ENCODE assay signal across 13 cellular contexts in genomic region chr1:27619782-27620438, GRCh38. TPM values are rescaled to one million over a fixed set of nuclear protein-coding genes. Genes with fewer than 3 reads are reported as not detected.
DNase-seq lines count a peak whose midpoint lies in the region; ATAC-seq and TF ChIP-seq lines count a peak whose summit lies in the region.
"Not testable (repeated sequence)": the region's sequence is repeated elsewhere in the genome, so short reads cannot be mapped to it uniquely, and the experiment has no call there.
"Had no signal": no experiment of that assay in that cellular context is flagged by ENCODE, and none has a peak within 500 bp of the region (broad histone marks: within the 10 kb centered on the region; RNA-seq: fewer than 3 reads in every experiment).

No MANE protein-coding gene starts in this region.

- POLR2A ChIA-PET in CD4-positive, alpha-beta memory T cell (lab: Charles Lee; ENCODE audit: partially characterized antibody), result interaction anchor here (1.1 to 13.7 kb wide), 5 partner anchors 9 to 43 kb away, joined by 3 to 237 read pairs (median 11); no protein-coding TSS in a partner anchor
- POLR2A ChIA-PET in activated B cell treated with CpG ODN at 0.5 μM for 24 hours (lab: Charles Lee), result interaction anchor here (0.5 to 2.1 kb wide), 5 partner anchors 9 to 43 kb away, joined by 3 to 8 read pairs (median 6); no protein-coding TSS in a partner anchor
- POLR2A ChIA-PET in activated naive CD8-positive, alpha-beta T cell treated with anti-CD3 and anti-CD28 coated beads, Interleukin-2, amount 10 ng/mL, durations not matched to agents 7 days and 5 days (lab: Charles Lee), result interaction anchor here (1.2 kb wide), 1 partner anchor 11 kb away, joined by 4 read pairs; no protein-coding TSS in a partner anchor
- POLR2A ChIA-PET in naive thymus-derived CD8-positive, alpha-beta T cell (lab: Charles Lee), result interaction anchor here (1.0 to 17.1 kb wide), 4 partner anchors 10 to 39 kb away, joined by 4 to 263 read pairs (median 14); no protein-coding TSS in a partner anchor

- peak overlapping the region in 1 of 8 donors; percentile 0 for H3K4me3 Mint-ChIP-seq in CD4-positive, alpha-beta memory T cell
- H3K4me3 Mint-ChIP-seq in IgD-negative memory B cell; activated B cell treated with CpG ODN at 0.5 μM for 24 hours; activated naive CD8-positive, alpha-beta T cell treated with anti-CD3 and anti-CD28 coated beads, Interleukin-2, amount 10 ng/mL, durations not matched to agents 7 days and 5 days; glutamatergic neuron (ENCODE audit: unreplicated experiment): not testable (repeated sequence)
- H3K4me3 Mint-ChIP-seq in naive thymus-derived CD8-positive, alpha-beta T cell, result peak overlapping the region in 4 of 10 donors; percentile 17 to 53 (median 51)

- H3K27ac Mint-ChIP-seq in CD4-positive, alpha-beta memory T cell, result peak overlapping the region in 4 of 7 donors; percentile 4 to 71 (median 34)
- H3K27ac Mint-ChIP-seq in IgD-negative memory B cell, result peak overlapping the region; percentile 27 to 78 (median 48)
- peak overlapping the region; percentile 3 for H3K27ac Mint-ChIP-seq in activated B cell treated with CpG ODN at 0.5 μM for 24 hours
- H3K27ac Mint-ChIP-seq in activated naive CD8-positive, alpha-beta T cell treated with anti-CD3 and anti-CD28 coated beads, Interleukin-2, amount 10 ng/mL, durations not matched to agents 7 days and 5 days, result peak overlapping the region; percentile 62
- H3K27ac Mint-ChIP-seq in glutamatergic neuron (ENCODE audit: unreplicated experiment), result peak overlapping the region; percentile 13
- H3K27ac Mint-ChIP-seq in naive thymus-derived CD8-positive, alpha-beta T cell, result peak overlapping the region in 7 of 10 donors; percentile 28 to 90 (median 67)

- H3K27ac ChIP-seq in CD4-positive, alpha-beta memory T cell (ENCODE audit: low read depth, low read length); osteoblast (ENCODE audit: low read depth, low read length): not testable (repeated sequence)

- H3K9me3 ChIP-seq in CD4-positive, alpha-beta memory T cell (ENCODE audit: control insufficient read depth in 1 of 2, low read length in 2 of 2); osteoblast (ENCODE audit: low read depth, low read length): not testable (repeated sequence)

- not testable (repeated sequence) for H2AFZ ChIP-seq in osteoblast (ENCODE audit: low read length)

- not testable (repeated sequence) for H3K36me3 Mint-ChIP-seq in CD4-positive, alpha-beta memory T cell; IgD-negative memory B cell; activated naive CD8-positive, alpha-beta T cell treated with anti-CD3 and anti-CD28 coated beads, Interleukin-2, amount 10 ng/mL, durations not matched to agents 7 days and 5 days; glutamatergic neuron (ENCODE audit: unreplicated experiment); naive thymus-derived CD8-positive, alpha-beta T cell
- peaks cover 62% of the 10 kb centered on the region for H3K36me3 Mint-ChIP-seq in activated B cell treated with CpG ODN at 0.5 μM for 24 hours (ENCODE audit: low read depth)

- not testable (repeated sequence) for H3K4me3 ChIP-seq in CD4-positive, alpha-beta memory T cell (ENCODE audit: low read length in 2 of 2); osteoblast (ENCODE audit: insufficient read depth, low read length)

- not testable (repeated sequence) for H3K4me2 ChIP-seq in osteoblast (ENCODE audit: insufficient read depth, low read length)

- not testable (repeated sequence) for ATAC-seq in activated B cell treated with CpG ODN at 0.5 μM for 24 hours (ENCODE audit: low read depth); activated naive CD8-positive, alpha-beta T cell treated with anti-CD3 and anti-CD28 coated beads, Interleukin-2, amount 10 ng/mL, durations not matched to agents 7 days and 5 days (ENCODE audit: low read depth); naive thymus-derived CD8-positive, alpha-beta T cell

- not testable (repeated sequence) for TF ChIP-seq CTCF in activated B cell treated with CpG ODN at 0.5 μM for 24 hours (IDR thresholded peaks at IDR 0.05); glutamatergic neuron (IDR thresholded peaks at IDR 0.05; ENCODE audit: partially characterized antibody, unreplicated experiment); osteoblast (IDR thresholded peaks at IDR 0.05; ENCODE audit: extremely low read depth, low read depth, low read length)

- H3K4me1 ChIP-seq in CD4-positive, alpha-beta memory T cell (ENCODE audit: insufficient read depth, low read length), result peaks cover 56% of the 10 kb centered on the region
- not testable (repeated sequence) for H3K4me1 ChIP-seq in osteoblast (ENCODE audit: insufficient read depth, low read length)

- CTCF ChIA-PET in CD4-positive, alpha-beta memory T cell (lab: Charles Lee; ENCODE audit: partially characterized antibody), result interaction anchor here (1.1 to 18.9 kb wide), 10 partner anchors 12 to 217 kb away, joined by 3 to 550 read pairs (median 3); partner anchors contain the start of gene IFI6
- CTCF ChIA-PET in activated B cell treated with CpG ODN at 0.5 μM for 24 hours (lab: Charles Lee), result interaction anchor here (0.6 to 2.0 kb wide), 3 partner anchors 18 to 217 kb away, joined by 3 to 5 read pairs (median 5); no protein-coding TSS in a partner anchor

- H3K9me3 Mint-ChIP-seq in CD4-positive, alpha-beta memory T cell; IgD-negative memory B cell; activated B cell treated with CpG ODN at 0.5 μM for 24 hours; activated naive CD8-positive, alpha-beta T cell treated with anti-CD3 and anti-CD28 coated beads, Interleukin-2, amount 10 ng/mL, durations not matched to agents 7 days and 5 days; glutamatergic neuron (ENCODE audit: unreplicated experiment); naive thymus-derived CD8-positive, alpha-beta T cell: not testable (repeated sequence)

- H3K79me2 ChIP-seq in osteoblast (ENCODE audit: insufficient read depth, low read length), result not testable (repeated sequence)

- not testable (repeated sequence) for H3K27me3 ChIP-seq in CD4-positive, alpha-beta memory T cell (ENCODE audit: insufficient read depth, low read length); osteoblast (ENCODE audit: insufficient read depth, low read length)

- H3K36me3 ChIP-seq in CD4-positive, alpha-beta memory T cell (ENCODE audit: insufficient read depth, low read length); osteoblast (ENCODE audit: insufficient read depth, low read length): not testable (repeated sequence)

- H3K27me3 Mint-ChIP-seq in CD4-positive, alpha-beta memory T cell; IgD-negative memory B cell; activated B cell treated with CpG ODN at 0.5 μM for 24 hours; activated naive CD8-positive, alpha-beta T cell treated with anti-CD3 and anti-CD28 coated beads, Interleukin-2, amount 10 ng/mL, durations not matched to agents 7 days and 5 days; naive thymus-derived CD8-positive, alpha-beta T cell: not testable (repeated sequence)
- H3K27me3 Mint-ChIP-seq in glutamatergic neuron (ENCODE audit: unreplicated experiment), result peaks cover 12% of the 10 kb centered on the region

- intact Hi-C loops in CD4-positive, alpha-beta memory T cell (cut with micrococcal nuclease); activated B cell treated with CpG ODN at 0.5 μM for 24 hours (cut with micrococcal nuclease): not testable (repeated sequence)

- peaks cover 36 to 54% (median 41%) of the 10 kb centered on the region in 4 donors for H3K4me1 Mint-ChIP-seq in CD4-positive, alpha-beta memory T cell
- H3K4me1 Mint-ChIP-seq in IgD-negative memory B cell (peaks cover 13 to 19% (median 19%) of the 10 kb centered on the region in 3 donors), activated B cell treated with CpG ODN at 0.5 μM for 24 hours (peaks cover 39% of the 10 kb centered on the region)
- peaks cover 34% of the 10 kb centered on the region for H3K4me1 Mint-ChIP-seq in activated naive CD8-positive, alpha-beta T cell treated with anti-CD3 and anti-CD28 coated beads, Interleukin-2, amount 10 ng/mL, durations not matched to agents 7 days and 5 days
- H3K4me1 Mint-ChIP-seq in glutamatergic neuron (ENCODE audit: low read depth, unreplicated experiment), result not testable (repeated sequence)
- H3K4me1 Mint-ChIP-seq in naive thymus-derived CD8-positive, alpha-beta T cell, result peaks cover 27 to 58% (median 54%) of the 10 kb centered on the region in 4 donors

- DNase-seq in CD4-positive, alpha-beta memory T cell; activated B cell treated with CpG ODN at 0.5 μM for 24 hours; activated naive CD8-positive, alpha-beta T cell treated with anti-CD3 and anti-CD28 coated beads, Interleukin-2, amount 10 ng/mL, durations not matched to agents 7 days and 5 days; glutamatergic neuron; naive thymus-derived CD8-positive, alpha-beta T cell: not testable (repeated sequence)
- peak; percentile 29 for DNase-seq in osteoblast (ENCODE audit: insufficient read length, low spot score, missing footprints)

- not testable (repeated sequence) for H4K20me1 ChIP-seq in osteoblast (ENCODE audit: insufficient read depth, low read length)

RNA-seq across cellular contexts. Expression of gene FGR, which starts 15.1 kb away (rescaled TPM):
- 1 to 10 TPM; 2.7 to 2.9 TPM for total RNA-seq in CD4-positive, alpha-beta memory T cell
- under 1 TPM; 0.12 to 0.15 TPM for polyA plus RNA-seq in CD4-positive, alpha-beta memory T cell
- polyA plus RNA-seq in IgD-negative memory B cell, result 72.0 TPM
- total RNA-seq in activated B cell treated with CpG ODN at 0.5 μM for 24 hours (28.6 and 28.8 TPM in 2 replicates), glutamatergic neuron (ENCODE audit: unreplicated experiment) (not detected), osteoblast (0.29 and 0.36 TPM in 2 replicates)
- 1 to 10 TPM; 4.7 to 6.0 TPM for total RNA-seq in activated naive CD8-positive, alpha-beta T cell treated with anti-CD3 and anti-CD28 coated beads, Interleukin-2, amount 10 ng/mL, durations not matched to agents 7 days and 5 days
- 1 to 10 TPM; 2.0 to 2.3 TPM for total RNA-seq in naive thymus-derived CD8-positive, alpha-beta T cell
- polyA plus RNA-seq in naive thymus-derived CD8-positive, alpha-beta T cell, result 10 to 100 TPM in 1 of 3 donors, 1 to 10 TPM in 2; 1.8 to 69.5 (median 3.3) TPM
- total RNA-seq: Caco-2, HFFc6, NCI-H460, PC-9, RPMI7951, SJSA1 had no signal

RNA-seq across cellular contexts. Expression of gene AHDC1, which starts 16.0 kb away (rescaled TPM):
- total RNA-seq in CD4-positive, alpha-beta memory T cell, result 10 to 100 TPM; 18.4 to 19.2 TPM
- 1 to 10 TPM in 1 of 2 donors, under 1 TPM in 1; 0.02 to 1.7 TPM for polyA plus RNA-seq in CD4-positive, alpha-beta memory T cell
- polyA plus RNA-seq in IgD-negative memory B cell, result 1.1 TPM
- total RNA-seq in activated B cell treated with CpG ODN at 0.5 μM for 24 hours (22.4 and 23.3 TPM in 2 replicates), glutamatergic neuron (ENCODE audit: unreplicated experiment) (131 TPM), osteoblast (11.2 and 13.3 TPM in 2 replicates)
- total RNA-seq in activated naive CD8-positive, alpha-beta T cell treated with anti-CD3 and anti-CD28 coated beads, Interleukin-2, amount 10 ng/mL, durations not matched to agents 7 days and 5 days, result 10 to 100 TPM; 21.6 to 22.2 TPM
- 10 to 100 TPM; 19.6 to 24.7 TPM for total RNA-seq in naive thymus-derived CD8-positive, alpha-beta T cell
- 1 to 10 TPM in 2 of 3 donors, under 1 TPM in 1; 0.57 to 2.4 (median 1.0) TPM for polyA plus RNA-seq in naive thymus-derived CD8-positive, alpha-beta T cell

RNA-seq across cellular contexts. Expression of gene IFI6, which starts 52.1 kb away (rescaled TPM):
- total RNA-seq in CD4-positive, alpha-beta memory T cell, result 10 to 100 TPM; 23.0 to 24.9 TPM
- polyA plus RNA-seq in CD4-positive, alpha-beta memory T cell, result 100 to 1,000 TPM in 1 of 2 donors, 10 to 100 TPM in 1; 61.6 to 139 TPM
- polyA plus RNA-seq in IgD-negative memory B cell, result 68.2 TPM
- total RNA-seq in activated B cell treated with CpG ODN at 0.5 μM for 24 hours (10.9 and 11.4 TPM in 2 replicates), glutamatergic neuron (ENCODE audit: unreplicated experiment) (1.4 TPM), osteoblast (101 and 497 TPM in 2 replicates)
- 100 to 1,000 TPM; 310 to 357 TPM for total RNA-seq in activated naive CD8-positive, alpha-beta T cell treated with anti-CD3 and anti-CD28 coated beads, Interleukin-2, amount 10 ng/mL, durations not matched to agents 7 days and 5 days
- total RNA-seq in naive thymus-derived CD8-positive, alpha-beta T cell, result 10 to 100 TPM; 23.3 to 24.5 TPM
- 100 to 1,000 TPM; 145 to 171 (median 146) TPM for polyA plus RNA-seq in naive thymus-derived CD8-positive, alpha-beta T cell

Comparison
In these comparisons a context has a peak if more than half of its experiments do, and no peak if none do; other contexts are left out.
1. H3K27ac Mint-ChIP-seq: peak in every context shown above with its lines; median percentile 67 in naive thymus-derived CD8-positive, alpha-beta T cell; 62 in activated naive CD8-positive, alpha-beta T cell treated with anti-CD3 and anti-CD28 coated beads, Interleukin-2, amount 10 ng/mL, durations not matched to agents 7 days and 5 days; 48 in IgD-negative memory B cell; 34 in CD4-positive, alpha-beta memory T cell; 13 in glutamatergic neuron; 3 in activated B cell treated with CpG ODN at 0.5 μM for 24 hours.